8 cellular contexts compared by ENCODE assay signal in the genomic region with DNA sequence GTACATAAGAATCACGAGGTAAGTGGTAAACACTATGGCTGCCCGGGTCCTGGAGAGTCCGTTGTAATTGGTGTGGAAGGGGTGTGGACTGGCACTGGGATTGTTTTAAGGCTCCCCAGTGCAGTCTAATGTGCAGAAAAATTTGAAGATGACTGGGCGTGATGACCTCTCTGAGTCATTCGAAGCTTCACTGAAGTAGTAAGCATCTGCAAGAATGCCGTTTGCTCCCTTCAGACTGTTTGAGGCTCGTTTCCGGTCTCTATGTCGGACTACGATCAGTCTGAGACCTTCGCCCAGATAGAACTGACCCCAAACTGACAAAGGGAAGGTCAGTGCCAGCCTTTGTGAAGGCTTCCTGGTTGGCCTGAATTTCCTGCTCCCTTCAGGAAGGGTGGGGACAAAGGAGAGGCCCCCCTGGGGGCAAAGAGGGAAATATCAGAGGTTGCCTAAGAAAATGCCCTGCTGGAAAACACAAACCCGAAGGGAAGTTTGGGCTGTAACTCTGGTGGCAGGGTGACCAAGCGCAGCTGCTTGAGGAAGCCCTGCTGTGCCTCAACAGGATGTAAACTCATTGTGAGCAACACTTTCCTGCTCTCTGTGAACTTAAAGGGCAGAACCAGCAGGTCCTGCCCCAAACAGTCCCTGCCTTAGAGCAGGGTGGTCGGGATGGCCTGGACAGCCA. TPM values are rescaled to one million over a fixed set of nuclear protein-coding genes. Genes with fewer than 3 reads are reported as not detected.
A peak's percentile ranks its signal among the peaks of the same experiment; 100 is the strongest.
DNase-seq lines count a peak whose midpoint lies in the region; TF ChIP-seq lines count a peak whose summit lies in the region.

No MANE protein-coding gene starts in this region.

- H3K27ac ChIP-seq in temporal lobe (ENCODE audit: low read depth, low read length): peak overlapping the region; percentile 92

- H3K36me3 ChIP-seq in adipocyte (ENCODE audit: control insufficient read depth, insufficient read depth, low read length, severe bottlenecking): peaks cover 2% of the 10 kb centered on the region

- H3K4me3 ChIP-seq in adipocyte (ENCODE audit: low read length): peak overlapping the region; percentile 60

- POLR2A ChIA-PET in HEK293T (lab: Yijun Ruan, JAX): no interaction called here

- no peaks in the 10 kb centered on the region for H3K9me3 ChIP-seq in adipocyte (ENCODE audit: control insufficient read depth, low read length)

- DNase-seq in activated T-cell treated with anti-CD3 and anti-CD28 coated beads for 24 hours (ENCODE audit: low read depth) (peak; percentile 34), M059J (ENCODE audit: low read depth) (peak; percentile 94), adipocyte (ENCODE audit: low read depth) (peak; percentile 86), kidney tubule cell (ENCODE audit: low spot score) (peak; percentile 81), HEK293T (ENCODE audit: extremely low spot score) (no peak), epidermal melanocyte (ENCODE audit: insufficient read length, low spot score) (no peak)
- no peak for DNase-seq in activated T-cell treated with anti-CD3 and anti-CD28 coated beads, Interleukin-2, amount 50 U/mL, for 1 hour

- CTCF ChIA-PET in HEK293T (lab: Yijun Ruan, JAX): interaction anchor here (0.7 kb wide), 1 partner anchor 126 kb away, joined by 3 read pairs; no protein-coding TSS in a partner anchor

- H3K9ac ChIP-seq in adipocyte (ENCODE audit: low read length): peak overlapping the region; percentile 80

- no peaks in the 10 kb centered on the region for H3K27me3 ChIP-seq in adipocyte (replicated peaks; ENCODE audit: control insufficient read depth, insufficient read depth, low read length)

- H3K4me1 ChIP-seq in adipocyte (ENCODE audit: control insufficient read depth, insufficient read depth, low read length): peaks cover 42% of the 10 kb centered on the region

TF ChIP-seq in HEK293T, 16 proteins besides CTCF, POLR2A, EP300 and RAD21:
- TF ChIP-seq, protein P1, sequence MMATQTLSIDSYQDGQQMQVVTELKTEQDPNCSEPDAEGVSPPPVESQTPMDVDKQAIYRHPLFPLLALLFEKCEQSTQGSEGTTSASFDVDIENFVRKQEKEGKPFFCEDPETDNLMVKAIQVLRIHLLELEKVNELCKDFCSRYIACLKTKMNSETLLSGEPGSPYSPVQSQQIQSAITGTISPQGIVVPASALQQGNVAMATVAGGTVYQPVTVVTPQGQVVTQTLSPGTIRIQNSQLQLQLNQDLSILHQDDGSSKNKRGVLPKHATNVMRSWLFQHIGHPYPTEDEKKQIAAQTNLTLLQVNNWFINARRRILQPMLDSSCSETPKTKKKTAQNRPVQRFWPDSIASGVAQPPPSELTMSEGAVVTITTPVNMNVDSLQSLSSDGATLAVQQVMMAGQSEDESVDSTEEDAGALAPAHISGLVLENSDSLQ (IDR thresholded peaks at IDR 0.05): no peak
- TF ChIP-seq TARDBP (IDR thresholded peaks at IDR 0.05) (no peak), CTBP1 (IDR thresholded peaks at IDR 0.05; ENCODE audit: borderline replicate concordance) (no peak)

RNA-seq across cellular contexts. Expression of gene BTD, which starts 34.6 kb away (rescaled TPM):
- total RNA-seq in M059J (2014; rRNA removed; shearing (Covaris generic)): 24.2 and 34.6 TPM in 2 replicates
- 18.4 TPM for total RNA-seq in temporal lobe

RNA-seq across cellular contexts. Expression of gene HACL1, which starts 34.8 kb away (rescaled TPM):
- 19.5 and 23.6 TPM in 2 replicates for total RNA-seq in M059J (2014; rRNA removed; shearing (Covaris generic))
- 20.9 TPM for total RNA-seq in temporal lobe

Comparison
In these comparisons a context has a peak if more than half of its experiments do, and no peak if none do; other contexts are left out.
1. DNase-seq: peak in activated T-cell treated with anti-CD3 and anti-CD28 coated beads for 24 hours (single experiment), M059J (single experiment), adipocyte (single experiment) and kidney tubule cell (single experiment); none in activated T-cell treated with anti-CD3 and anti-CD28 coated beads, Interleukin-2, amount 50 U/mL, for 1 hour (single experiment), HEK293T (single experiment) and epidermal melanocyte (single experiment).